ENCODE assay signal across 7 cellular contexts in genomic region chr11:3796796-3797328, GRCh38. TPM values are rescaled to one million over a fixed set of nuclear protein-coding genes. Genes with fewer than 3 reads are reported as not detected.
DNase-seq lines count a peak whose midpoint lies in the region; ATAC-seq, FAIRE-seq and TF ChIP-seq lines count a peak whose summit lies in the region.

No MANE protein-coding gene starts in this region.

- H3K4me3 Mint-ChIP-seq in HFFc6, result peak overlapping the region; percentile 93

- H3K27ac ChIP-seq in caudate nucleus (ENCODE audit: low read depth, low read length), result peak overlapping the region; percentile 66
- H3K27ac ChIP-seq in mesenchymal stem cell (ENCODE audit: low read length, poor library complexity, severe bottlenecking), result no peak overlapping the region
- peak overlapping the region; percentile 64 to 95 for H3K27ac ChIP-seq in aorta (ENCODE audit: low read depth in 1 of 2, low read length in 2 of 2)

- H3K9ac ChIP-seq in mesenchymal stem cell (ENCODE audit: low read length), result peak overlapping the region; percentile 99

- H3K36me3 ChIP-seq in mesenchymal stem cell (ENCODE audit: control insufficient read depth in 1 of 2, insufficient read depth in 2 of 2, low read depth in 1 of 2, low read length in 2 of 2), result peaks cover 18 to 27% of the 10 kb centered on the region in 2 experiments
- H3K36me3 ChIP-seq in aorta (ENCODE audit: control insufficient read depth in 1 of 2, insufficient read depth in 2 of 2, low read length in 1 of 2), result peaks cover 0 to 1% of the 10 kb centered on the region in 2 donors

- DNase-seq in HFFc6 (no peak), NCI-H1105 (lab: John Stamatoyannopoulos, UW) (peak; percentile 47), caudate nucleus (lab: John Stamatoyannopoulos, UW) (peak in 4 of 61 donors; percentile 12 to 60 (median 57)), mesenchymal stem cell (peak; percentile 78), aorta (no peak), frontal cortex (ENCODE audit: low spot score in 2 of 2) (no peak)

- peak overlapping the region; percentile 95 for H3K27ac Mint-ChIP-seq in HFFc6

- under 1% methylated on average over 16 of the region's 26 CpGs for WGBS in mesenchymal stem cell
- 0% methylated on average over 20 to 26 of the region's 26 CpGs for WGBS in aorta, 2 donors

- TF ChIP-seq CTCF in HFFc6 (IDR thresholded peaks at IDR 0.05), result no peak

- ATAC-seq in GM18861 (IDR thresholded peaks at IDR 0.05; ENCODE audit: unreplicated experiment) (peak; percentile 16), aorta (ENCODE audit: low FRiP score) (peak; percentile 63)

- peak overlapping the region in 1 of 2 experiments; percentile 5 for H3K4ac ChIP-seq in mesenchymal stem cell (ENCODE audit: low read depth in 1 of 2, low read length in 2 of 2)

- H3K36me3 Mint-ChIP-seq in HFFc6 (ENCODE audit: low read depth), result peaks cover 19% of the 10 kb centered on the region

- peak overlapping the region; percentile 64 for H3K4me2 ChIP-seq in mesenchymal stem cell (ENCODE audit: low read length, poor library complexity, severe bottlenecking)

- no peak overlapping the region for H2BK15ac ChIP-seq in mesenchymal stem cell (ENCODE audit: low read depth, poor library complexity, severe bottlenecking)

- peaks cover 2% of the 10 kb centered on the region for H3K4me1 ChIP-seq in mesenchymal stem cell (ENCODE audit: control insufficient read depth, insufficient read depth, low read depth, low read length)
- H3K4me1 ChIP-seq in aorta (ENCODE audit: control insufficient read depth in 1 of 2, insufficient read depth in 2 of 2, low read length in 2 of 2), result no peaks in the 10 kb centered on the region

- peak overlapping the region; percentile 10 for H2BK5ac ChIP-seq in mesenchymal stem cell (ENCODE audit: low read depth, low read length, poor library complexity, severe bottlenecking)

- H4K8ac ChIP-seq in mesenchymal stem cell (ENCODE audit: low read length), result peak overlapping the region; percentile 92

- peak overlapping the region; percentile 78 for H2AFZ ChIP-seq in mesenchymal stem cell (ENCODE audit: low read depth, low read length)

- H3K4me1 Mint-ChIP-seq in HFFc6 (ENCODE audit: low read depth), result peaks cover 34% of the 10 kb centered on the region

- no peaks in the 10 kb centered on the region; the same call in 1 of the 2 replicates for H3K27me3 Mint-ChIP-seq in HFFc6 (ENCODE audit: insufficient read depth)

- H3K4me3 ChIP-seq in mesenchymal stem cell (ENCODE audit: insufficient read depth in 1 of 2, low read depth in 1 of 2, low read length in 2 of 2) (peak overlapping the region; percentile 84 to 97), aorta (ENCODE audit: low read length in 2 of 2) (peak overlapping the region; percentile 92 to 93)

- no peak overlapping the region for H2AK5ac ChIP-seq in mesenchymal stem cell (ENCODE audit: low read length, severe bottlenecking)

- H3K23ac ChIP-seq in mesenchymal stem cell (ENCODE audit: low read length in 2 of 2), result no peak overlapping the region

- FAIRE-seq in frontal cortex (lab: Jason Lieb, UNC), result no peak

- no peak overlapping the region for H3K14ac ChIP-seq in mesenchymal stem cell (ENCODE audit: low read length in 2 of 2)

- H3K9me3 ChIP-seq in mesenchymal stem cell (ENCODE audit: control insufficient read depth, low read length) (no peaks in the 10 kb centered on the region), aorta (ENCODE audit: control insufficient read depth, low read length) (no peaks in the 10 kb centered on the region)

- peak overlapping the region; percentile 78 for H2BK120ac ChIP-seq in mesenchymal stem cell (ENCODE audit: low read depth, low read length)

- intact Hi-C loops in aorta (cut with DNase I), result loop anchor here (2.0 kb wide), 1 partner anchor 44 kb away; the partner anchor contains the start of gene RHOG (in 2 of the 2)

- no peak overlapping the region for H2BK12ac ChIP-seq in mesenchymal stem cell (ENCODE audit: low read length in 2 of 2)

- H4K91ac ChIP-seq in mesenchymal stem cell (ENCODE audit: low read length), result peak overlapping the region; percentile 90

- H3K27me3 ChIP-seq in mesenchymal stem cell (ENCODE audit: control insufficient read depth in 1 of 2, insufficient read depth in 1 of 2, low read length in 2 of 2), result no peaks in the 10 kb centered on the region
- H3K27me3 ChIP-seq in aorta (ENCODE audit: control insufficient read depth in 1 of 2, insufficient read depth in 2 of 2, low read length in 1 of 2), result no peaks in the 10 kb centered on the region

- peak overlapping the region; percentile 85 to 99 for H3K18ac ChIP-seq in mesenchymal stem cell (ENCODE audit: low read depth in 1 of 2, low read length in 2 of 2)

- H3K9me3 Mint-ChIP-seq in HFFc6, result no peaks in the 10 kb centered on the region

- H3K79me1 ChIP-seq in mesenchymal stem cell (replicated peaks; ENCODE audit: low read length, poor library complexity, severe bottlenecking), result peaks cover 3% of the 10 kb centered on the region

RNA-seq across cellular contexts. Expression of gene NUP98, which starts 0.5 kb away (rescaled TPM):
- 10 to 100 TPM; 81.4 to 96.7 (median 85.6) TPM for total RNA-seq in HFFc6 (2021; fragmentation: NEBNext Ultra II Directional; extraction: Animal tissue kit (Norgen Biotek cat#: 25700))
- 39.3 TPM for polyA plus RNA-seq in mesenchymal stem cell (2013, experiment 1 of 2)
- 37.2 TPM for polyA plus RNA-seq in mesenchymal stem cell (2013, experiment 2 of 2)
- total RNA-seq in aorta (10 to 100 TPM; 72.7 to 78.6 TPM), frontal cortex (73.4 TPM)
- polyA plus RNA-seq in aorta, result 10 to 100 TPM; 16.3 to 17.9 TPM

RNA-seq across cellular contexts. Expression of gene PGAP2, which starts 11.5 kb away (rescaled TPM):
- total RNA-seq in HFFc6 (2021; fragmentation: NEBNext Ultra II Directional; extraction: Animal tissue kit (Norgen Biotek cat#: 25700)), result 10 to 100 TPM; 14.5 to 19.7 (median 17.1) TPM
- polyA plus RNA-seq in mesenchymal stem cell (2013, experiment 1 of 2), result 16.4 TPM
- polyA plus RNA-seq in mesenchymal stem cell (2013, experiment 2 of 2), result 15.1 TPM
- total RNA-seq in aorta (10 to 100 TPM in 1 of 2 donors, 1 to 10 TPM in 1; 6.8 to 17.7 TPM), frontal cortex (6.9 TPM)
- polyA plus RNA-seq in aorta, result 10 to 100 TPM in 1 of 2 donors, 1 to 10 TPM in 1; 3.9 to 11.0 TPM

RNA-seq across cellular contexts. Expression of gene RHOG, which starts 43.9 kb away (rescaled TPM):
- total RNA-seq in HFFc6 (2021; fragmentation: NEBNext Ultra II Directional; extraction: Animal tissue kit (Norgen Biotek cat#: 25700)), result 10 to 100 TPM; 57.8 to 72.3 (median 66.4) TPM
- 77.1 TPM for polyA plus RNA-seq in mesenchymal stem cell (2013, experiment 1 of 2)
- 76.9 TPM for polyA plus RNA-seq in mesenchymal stem cell (2013, experiment 2 of 2)
- total RNA-seq in aorta (10 to 100 TPM; 54.5 to 58.5 TPM), frontal cortex (1.2 TPM)
- 10 to 100 TPM; 48.6 to 61.0 TPM for polyA plus RNA-seq in aorta

RNA-seq across cellular contexts. Expression of gene STIM1, which starts 58.6 kb away (rescaled TPM):
- total RNA-seq in HFFc6 (2021; fragmentation: NEBNext Ultra II Directional; extraction: Animal tissue kit (Norgen Biotek cat#: 25700)), result 10 to 100 TPM; 27.6 to 33.1 (median 30.7) TPM
- polyA plus RNA-seq in mesenchymal stem cell (2013, experiment 1 of 2), result 37.2 TPM
- polyA plus RNA-seq in mesenchymal stem cell (2013, experiment 2 of 2), result 35.2 TPM
- total RNA-seq in aorta (10 to 100 TPM; 63.4 to 69.5 TPM), frontal cortex (16.3 TPM)
- polyA plus RNA-seq in aorta, result 10 to 100 TPM; 14.9 to 34.1 TPM

Comparison
In these comparisons a context has a peak if more than half of its experiments do, and no peak if none do; other contexts are left out.
1. DNase-seq: peak in NCI-H1105 (single experiment) and mesenchymal stem cell (single experiment); none in HFFc6 (single experiment), aorta (0 of 2) and frontal cortex (0 of 2).
2. RNA of gene RHOG, which starts 43.9 kb away (total RNA-seq): 57.8 to 72.3 TPM in HFFc6 and 54.5 to 58.5 TPM in aorta; 1.2 TPM in frontal cortex (single experiment); every median in the first group is over 10 times any median in the second.